Comparison of ENCODE assay signal across 19 cellular contexts in the genomic region with DNA sequence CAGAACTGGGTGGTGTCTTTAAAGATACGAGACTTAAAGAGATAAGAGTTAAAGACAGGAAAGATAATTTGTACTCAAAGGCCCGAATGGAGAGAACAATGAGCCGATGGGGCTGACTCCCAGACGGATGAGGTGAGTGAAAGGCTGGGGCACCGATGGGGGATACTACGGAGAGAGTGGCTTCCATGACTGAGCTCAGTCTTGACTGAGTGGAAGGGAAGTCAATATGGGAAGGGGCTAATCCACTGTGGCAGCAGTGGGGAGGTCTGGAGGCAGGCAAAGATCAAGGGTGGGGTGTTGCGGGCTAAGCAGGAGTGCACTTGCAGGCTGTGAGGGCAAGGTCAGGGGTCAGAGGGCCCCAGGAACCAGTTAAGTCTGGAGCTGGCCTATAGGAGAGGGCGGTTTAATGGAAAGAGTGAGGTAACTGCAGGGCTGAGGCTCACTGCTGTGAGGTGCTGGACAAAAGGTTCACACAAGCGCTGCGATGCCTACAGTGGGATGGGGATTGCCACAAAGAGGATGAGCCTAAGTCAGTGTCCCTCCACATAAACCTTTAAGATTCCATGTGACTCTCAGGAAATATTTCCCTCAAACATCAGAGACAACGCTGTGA. TPM values are rescaled to one million over a fixed set of nuclear protein-coding genes. Genes with fewer than 3 reads are reported as not detected.
A peak's percentile ranks its signal among the peaks of the same experiment; 100 is the strongest.
DNase-seq lines count a peak whose midpoint lies in the region; ATAC-seq, FAIRE-seq and TF ChIP-seq lines count a peak whose summit lies in the region.
"Had no signal": no experiment of that assay in that cellular context is flagged by ENCODE, and none has a peak within 500 bp of the region (broad histone marks: within the 10 kb centered on the region; RNA-seq: fewer than 3 reads in every experiment).

No MANE protein-coding gene starts in this region.

- H3K9ac ChIP-seq in H1 (replicated peaks in 1 of 4; ENCODE audit: extremely low read depth in 1 of 4, low read depth in 3 of 4, low read length in 3 of 4) = 0 out of 7 replicates have a peak overlapping the region, but pooled peaks of 1 of the 4 experiments have one; percentile 8

- H3K4me1 ChIP-seq in GM23338 (ENCODE audit: insufficient read depth) (peaks cover 10% of the 10 kb centered on the region; the same call in 1 of the 2 replicates), H1 (replicated peaks in 1 of 4; ENCODE audit: control insufficient read depth in 3 of 4, insufficient read depth in 4 of 4, low read length in 3 of 4) (peaks cover 0 to 5% (median 3%) of the 10 kb centered on the region in 4 experiments; a peak in 2 of 7 replicates), upper lobe of left lung (no peaks in the 10 kb centered on the region)
- H3K4me1 ChIP-seq: A549, BE2C had no signal

- TF ChIP-seq CTCF in GM23338 (conservative IDR thresholded peaks at IDR 0.05; ENCODE audit: low read depth in 2 of 2) = no peak
- TF ChIP-seq CTCF in H1 (IDR thresholded peaks at IDR 0.05; ENCODE audit: control extremely low read depth in 1 of 3, insufficient read depth in 1 of 3, low read depth in 1 of 3, low read length in 3 of 3) = no peak
- no peak for TF ChIP-seq CTCF in neural crest cell (conservative IDR thresholded peaks at IDR 0.05)
- no peak for TF ChIP-seq CTCF in upper lobe of left lung (IDR thresholded peaks at IDR 0.05)

- no peaks in the 10 kb centered on the region for H3F3A ChIP-seq in GM23338 (replicated peaks; ENCODE audit: low read depth)

- no peak for FAIRE-seq in H1 (lab: Jason Lieb, UNC)
- FAIRE-seq: A549, D721Med, GM19239 had no signal

- POLR2A ChIA-PET in H1 (lab: Charles Lee; ENCODE audit: partially characterized antibody) = interaction anchor here (0.7 to 1.0 kb wide), 3 partner anchors 8 to 117 kb away, joined by 3 to 6 read pairs (median 3); no protein-coding TSS in a partner anchor

- H4K8ac ChIP-seq in H1 (ENCODE audit: extremely low read depth, insufficient read depth, low read length) = no peak overlapping the region

- H2BK20ac ChIP-seq in H1 (ENCODE audit: low read length) = no peak overlapping the region

- no peak overlapping the region for H4K91ac ChIP-seq in H1 (replicated peaks; ENCODE audit: insufficient read length, low read length)

- no peaks in the 10 kb centered on the region for H3K27me3 ChIP-seq in GM23338 (ENCODE audit: insufficient read depth)
- no peaks in the 10 kb centered on the region for H3K27me3 ChIP-seq in H1 (replicated peaks in 1 of 4; ENCODE audit: control insufficient read depth in 3 of 4, extremely low read depth in 1 of 4, insufficient read depth in 3 of 4, low read length in 3 of 4)
- H3K27me3 ChIP-seq in upper lobe of left lung = no peaks in the 10 kb centered on the region
- H3K27me3 ChIP-seq: BE2C had no signal

- H3K18ac ChIP-seq in H1 (ENCODE audit: extremely low read depth, low read length) = peak overlapping the region; percentile 6; the same call in 1 of the 2 replicates

- H3K79me1 ChIP-seq in H1 (ENCODE audit: low read depth, low read length) = no peaks in the 10 kb centered on the region; the same call in 1 of the 2 replicates

- H2AK5ac ChIP-seq in H1 (ENCODE audit: low read depth, low read length) = no peak overlapping the region

- peak overlapping the region; percentile 33; the same call in 1 of the 2 replicates for H3K27ac Mint-ChIP-seq in GM23338
- peak overlapping the region; percentile 32 for H3K27ac Mint-ChIP-seq in neural crest cell (ENCODE audit: unreplicated experiment)
- H3K27ac Mint-ChIP-seq: CD14-positive monocyte; CD8-positive, alpha-beta T cell had no signal

- CTCF ChIA-PET in H1 (lab: Charles Lee; ENCODE audit: partially characterized antibody) = interaction anchor here (0.8 to 1.4 kb wide), 7 partner anchors 9 to 65 kb away, joined by 3 to 5 read pairs (median 3); no protein-coding TSS in a partner anchor

- ATAC-seq in GM23338 (peak; percentile 76), upper lobe of left lung (ENCODE audit: low FRiP score in 2 of 2) (peak; percentile 25 to 27)
- ATAC-seq: A549; CD8-positive, alpha-beta T cell had no signal

- H3K36me3 Mint-ChIP-seq in GM23338 (ENCODE audit: low read depth) (no peaks in the 10 kb centered on the region), neural crest cell (ENCODE audit: low read depth) (peaks cover 11% of the 10 kb centered on the region)
- H3K36me3 Mint-ChIP-seq: CD14-positive monocyte; CD8-positive, alpha-beta T cell had no signal

- H2BK5ac ChIP-seq in H1 (ENCODE audit: low read depth, low read length) = no peak overlapping the region

- WGBS in H1 (ENCODE audit: extremely low coverage in 1 of 2, insufficient coverage in 1 of 2, insufficient read length in 1 of 2, insufficient replicate concordance in 2 of 2, low coverage in 1 of 2, low lambda C conversion rate in 2 of 2, missing lambda C conversion rate in 1 of 2), 2 experiments = 82% methylated on average over 11 of the region's 11 CpGs; no CpG with 5 or more reads in 1 of the 2 experiments
- WGBS in upper lobe of left lung, 2 donors = 74% methylated on average over 11 of the region's 11 CpGs

- H2BK15ac ChIP-seq in H1 (ENCODE audit: low read length) = no peak overlapping the region

- H3K23ac ChIP-seq in H1 (ENCODE audit: insufficient read length) = no peak overlapping the region

- H2BK120ac ChIP-seq in H1 (replicated peaks; ENCODE audit: low read depth, low read length) = no peak overlapping the region

- DNase-seq in GM23338 (ENCODE audit: low spot score) (no peak), H1 (ENCODE audit: low read depth in 1 of 2, low spot score in 2 of 2) (no peak), neural crest cell (ENCODE audit: low read depth, low spot score) (no peak), upper lobe of left lung (no peak), activated T-cell treated with anti-CD3 and anti-CD28 coated beads for 4 hours (no peak), amniotic stem cell (lab: John Stamatoyannopoulos, UW) (no peak)
- DNase-seq in activated naive CD4-positive, alpha-beta T cell treated with Interleukin-2 at 50 U/mL for 16 hours = no peak
- DNase-seq: BE2C; CD8-positive, alpha-beta T cell; COR-L47; DND-41; GF-D8; H7; IMR-90 had no signal

- H2AFZ ChIP-seq in GM23338 (no peak overlapping the region), H1 (ENCODE audit: low read length) (no peak overlapping the region)

- no peaks in the 10 kb centered on the region for H3K9me2 ChIP-seq in GM23338 (ENCODE audit: insufficient read depth)

- H3K4me2 ChIP-seq in GM23338 (no peak overlapping the region), H1 (ENCODE audit: insufficient read depth in 1 of 2, low read depth in 2 of 2, low read length in 2 of 2) (no peak overlapping the region)
- H3K4me2 ChIP-seq: A549 had no signal

- H2BK12ac ChIP-seq in H1 (ENCODE audit: low read depth, low read length) = 0 out of 2 replicates have a peak overlapping the region, but pooled peaks have one; percentile 9

- TF ChIP-seq EP300 in H1 (IDR thresholded peaks at IDR 0.05; ENCODE audit: borderline replicate concordance in 1 of 2, low read depth in 2 of 2, low read length in 2 of 2) = no peak
- TF ChIP-seq EP300 in upper lobe of left lung (IDR thresholded peaks at IDR 0.05) = no peak

- H4K5ac ChIP-seq in H1 (ENCODE audit: insufficient read length, low read depth, low read length) = no peak overlapping the region

- no peak overlapping the region for H3K56ac ChIP-seq in H1 (replicated peaks; ENCODE audit: insufficient read length, low read depth, low read length)

- H3K27ac ChIP-seq in GM23338 (ENCODE audit: low read depth) (no peak overlapping the region), H1 (ENCODE audit: low read depth, low read length) (no peak overlapping the region), upper lobe of left lung (no peak overlapping the region)
- H3K27ac ChIP-seq: A549 had no signal

- H3K4me3 ChIP-seq in GM23338 (no peak overlapping the region), H1 (ENCODE audit: extremely low read depth in 1 of 4, insufficient read depth in 2 of 4, low read depth in 3 of 4, low read length in 4 of 4) (no peak overlapping the region), upper lobe of left lung (no peak overlapping the region)
- H3K4me3 ChIP-seq: A549 had no signal

- H4K20me1 ChIP-seq in GM23338 (replicated peaks; ENCODE audit: insufficient read depth) (no peaks in the 10 kb centered on the region), H1 (replicated peaks in 1 of 2; ENCODE audit: control insufficient read depth in 1 of 2, insufficient read depth in 2 of 2, low read length in 2 of 2) (no peaks in the 10 kb centered on the region)

- TF ChIP-seq RAD21 in H1 (IDR thresholded peaks at IDR 0.05 in 1 of 2, conservative IDR thresholded peaks at IDR 0.05 in 1 of 2; ENCODE audit: low read depth in 2 of 2, low read length in 2 of 2) = no peak

- H3K36me3 ChIP-seq in GM23338 (ENCODE audit: insufficient read depth) = no peaks in the 10 kb centered on the region
- no peaks in the 10 kb centered on the region; a peak in 1 of 8 replicates for H3K36me3 ChIP-seq in H1 (ENCODE audit: control insufficient read depth in 2 of 4, insufficient read depth in 4 of 4, low read length in 3 of 4)
- H3K36me3 ChIP-seq in upper lobe of left lung = no peaks in the 10 kb centered on the region
- H3K36me3 ChIP-seq: BE2C had no signal

- H3K27me3 Mint-ChIP-seq in GM23338 (ENCODE audit: insufficient read depth, low read depth, poor library complexity) = peaks cover 4% of the 10 kb centered on the region
- no peaks in the 10 kb centered on the region for H3K27me3 Mint-ChIP-seq in neural crest cell (ENCODE audit: low read depth)

- H3K14ac ChIP-seq in H1 (ENCODE audit: insufficient read length) = no peak overlapping the region

- peaks cover 11% of the 10 kb centered on the region for H3K4me1 Mint-ChIP-seq in GM23338
- H3K4me1 Mint-ChIP-seq in neural crest cell = peaks cover 7% of the 10 kb centered on the region
- H3K4me1 Mint-ChIP-seq: CD14-positive monocyte had no signal

- H3K9me3 ChIP-seq in H1 (ENCODE audit: insufficient read depth in 2 of 2, low read depth in 1 of 2, low read length in 1 of 2) (no peaks in the 10 kb centered on the region), upper lobe of left lung (no peaks in the 10 kb centered on the region)
- H3K9me3 ChIP-seq: A549, BE2C had no signal

- no peak overlapping the region for H3K4ac ChIP-seq in H1 (replicated peaks; ENCODE audit: insufficient read length, low read depth, low read length)

- H3K23me2 ChIP-seq in H1 (ENCODE audit: low read depth, low read length) = no peaks in the 10 kb centered on the region

- H3K9me3 Mint-ChIP-seq in GM23338 (no peaks in the 10 kb centered on the region), neural crest cell (no peaks in the 10 kb centered on the region)
- H3K9me3 Mint-ChIP-seq: CD14-positive monocyte; CD8-positive, alpha-beta T cell had no signal

- H3K4me3 Mint-ChIP-seq in GM23338 (no peak overlapping the region), neural crest cell (no peak overlapping the region)
- H3K4me3 Mint-ChIP-seq: CD14-positive monocyte; CD8-positive, alpha-beta T cell had no signal

- TF ChIP-seq POLR2A in H1 (IDR thresholded peaks at IDR 0.05; ENCODE audit: control extremely low read depth in 1 of 2, low read depth in 2 of 2, low read length in 2 of 2) (no peak), upper lobe of left lung (IDR thresholded peaks at IDR 0.05) (no peak)

- no peaks in the 10 kb centered on the region for H3K79me2 ChIP-seq in GM23338 (replicated peaks; ENCODE audit: insufficient read depth)
- no peaks in the 10 kb centered on the region for H3K79me2 ChIP-seq in H1 (ENCODE audit: control insufficient read depth in 1 of 2, insufficient read depth in 2 of 2, low read length in 2 of 2)

RNA-seq across cellular contexts. Expression of a gene that starts 42.1 kb away (rescaled TPM):
- 10.5 and 18.3 TPM in 2 replicates for total RNA-seq in GM23338 (2014; rRNA removed; shearing (Covaris generic))
- polyA plus RNA-seq in GM23338 (2016; fragmentation: Nextera tagmentation; extraction: Ambion mirVana) (15.2 and 15.7 TPM in 2 replicates), H1 (2011; rRNA removed) (13.6 and 23.2 TPM in 2 replicates)
- 25.6 and 29.8 TPM in 2 replicates for total RNA-seq in H1 (2021; fragmentation: NEBNext Ultra II Directional; extraction: Animal tissue kit (Norgen Biotek cat#: 25700))
- polyA plus RNA-seq in H1 (2011; cell fraction: cytosol; rRNA removed) = 17.1 TPM
- polyA plus RNA-seq in H1 (2011; cell fraction: nucleus; rRNA removed) = 16.1 TPM
- polyA plus RNA-seq in H1 (2012, experiment 1 of 2) = 16.7 to 23.7 TPM (median 19.4 TPM) in 4 replicates
- polyA plus RNA-seq in H1 (2012, experiment 2 of 2) = 11.9 TPM
- polyA plus RNA-seq in H1 (2013, experiment 1 of 2) = 13.7 TPM
- polyA plus RNA-seq in H1 (2013, experiment 2 of 2) = 15.0 TPM
- polyA minus RNA-seq in H1 (2011; rRNA and poly(A)+ RNA removed) = 15.7 and 18.0 TPM in 2 replicates
- 8.1 TPM for polyA minus RNA-seq in H1 (2011; cell fraction: cytosol; rRNA and poly(A)+ RNA removed)
- 7.8 TPM for polyA minus RNA-seq in H1 (2011; cell fraction: nucleus; rRNA and poly(A)+ RNA removed)
- total RNA-seq in neural crest cell (25.0 and 26.7 TPM in 2 replicates), upper lobe of left lung (10 to 100 TPM in 1 of 6 donors, 1 to 10 TPM in 5; 2.2 to 12.1 (median 8.1) TPM)
- total RNA-seq: CD8-positive, alpha-beta T cell; HT-29 had no signal
- polyA plus RNA-seq: CD14-positive monocyte had no signal
